ENCODE assay signal across 12 cellular contexts in genomic region chr17:73667184-73667959, GRCh38.
DNase-seq lines count a peak whose midpoint lies in the region; ATAC-seq and TF ChIP-seq lines count a peak whose summit lies in the region.
"Had no signal": no experiment of that assay in that cellular context is flagged by ENCODE, and none has a peak within 500 bp of the region (broad histone marks: within the 10 kb centered on the region; RNA-seq: fewer than 3 reads in every experiment).

No MANE protein-coding gene starts in this region.

- peaks cover 25% of the 10 kb centered on the region for H3K4me1 Mint-ChIP-seq in activated T-cell treated with anti-CD3 and anti-CD28 coated beads, Interleukin-2, amount 50 U/mL, for 24 hours (ENCODE audit: low read depth)
- peaks cover 23% of the 10 kb centered on the region for H3K4me1 Mint-ChIP-seq in activated naive CD8-positive, alpha-beta T cell (ENCODE audit: low read depth)
- H3K4me1 Mint-ChIP-seq in stimulated activated naive CD8-positive, alpha-beta T cell treated with anti-CD3 and anti-CD28 coated beads, Interleukin-15, amount 100 ng/mL, for 72 hours: peaks cover 22% of the 10 kb centered on the region

- TF ChIP-seq CTCF in NB4 (IDR thresholded peaks at IDR 0.05; ENCODE audit: low read depth, low read length): no peak

- DNase-seq in activated T-cell treated with anti-CD3 and anti-CD28 coated beads, Interleukin-2, amount 50 U/mL, for 24 hours: no peak
- no peak for DNase-seq in activated T-cell treated with anti-CD3 and anti-CD28 coated beads for 4 hours
- peak; percentile 58 for DNase-seq in NB4 (ENCODE audit: low read depth)
- DNase-seq in stimulated activated naive CD8-positive, alpha-beta T cell treated with anti-CD3 and anti-CD28 coated beads, Interleukin-15, amount 100 ng/mL, for 72 hours: peak in 1 of 2 donors; percentile 26
- DNase-seq in stimulated activated CD4-positive, alpha-beta T cell treated with anti-CD3 and anti-CD28 coated beads, Interleukin-4, amount 100 ng/mL, for 24 hours: no peak
- DNase-seq: activated CD4-positive, alpha-beta T cell treated with anti-CD3 and anti-CD28 coated beads, Interleukin-2, amount 50 U/mL, for 48 hours; NCI-H1092; spleen had no signal

- no peak overlapping the region for H3K4me3 ChIP-seq in NB4 (ENCODE audit: low read depth, low read length)

- TF ChIP-seq POLR2A in NB4 (IDR thresholded peaks at IDR 0.05; ENCODE audit: extremely low read depth, insufficient read length): no peak

- H3K27ac Mint-ChIP-seq in activated T-cell treated with anti-CD3 and anti-CD28 coated beads, Interleukin-2, amount 50 U/mL, for 24 hours: peak overlapping the region; percentile 1
- peak overlapping the region; percentile 47 for H3K27ac Mint-ChIP-seq in activated naive CD8-positive, alpha-beta T cell
- peak overlapping the region; percentile 1 to 82 for H3K27ac Mint-ChIP-seq in stimulated activated naive CD8-positive, alpha-beta T cell treated with anti-CD3 and anti-CD28 coated beads, Interleukin-15, amount 100 ng/mL, for 72 hours

- no peaks in the 10 kb centered on the region for H3K36me3 Mint-ChIP-seq in activated T-cell treated with anti-CD3 and anti-CD28 coated beads, Interleukin-2, amount 50 U/mL, for 24 hours (ENCODE audit: low read depth)
- peaks cover 3% of the 10 kb centered on the region for H3K36me3 Mint-ChIP-seq in activated naive CD8-positive, alpha-beta T cell

- peaks cover 2% of the 10 kb centered on the region for H3K27me3 Mint-ChIP-seq in activated T-cell treated with anti-CD3 and anti-CD28 coated beads, Interleukin-2, amount 50 U/mL, for 24 hours
- no peaks in the 10 kb centered on the region for H3K27me3 Mint-ChIP-seq in activated naive CD8-positive, alpha-beta T cell
- peaks cover 7% of the 10 kb centered on the region for H3K27me3 Mint-ChIP-seq in stimulated activated naive CD8-positive, alpha-beta T cell treated with anti-CD3 and anti-CD28 coated beads, Interleukin-15, amount 100 ng/mL, for 72 hours

- H3K4me3 Mint-ChIP-seq in activated T-cell treated with anti-CD3 and anti-CD28 coated beads, Interleukin-2, amount 50 U/mL, for 24 hours: no peak overlapping the region
- peak overlapping the region; percentile 52 for H3K4me3 Mint-ChIP-seq in activated naive CD8-positive, alpha-beta T cell
- H3K4me3 Mint-ChIP-seq in stimulated activated naive CD8-positive, alpha-beta T cell treated with anti-CD3 and anti-CD28 coated beads, Interleukin-15, amount 100 ng/mL, for 72 hours: peak overlapping the region; percentile 0 to 48

- peak; percentile 91 for ATAC-seq in stimulated activated naive CD8-positive, alpha-beta T cell treated with anti-CD3 and anti-CD28 coated beads, Interleukin-15, amount 100 ng/mL, for 72 hours
- ATAC-seq in HG03095 (IDR thresholded peaks at IDR 0.05; ENCODE audit: unreplicated experiment): no peak
- ATAC-seq in GM18867 (IDR thresholded peaks at IDR 0.05; ENCODE audit: unreplicated experiment): no peak
- ATAC-seq: left lobe of liver had no signal

- H3K9me3 Mint-ChIP-seq in activated T-cell treated with anti-CD3 and anti-CD28 coated beads, Interleukin-2, amount 50 U/mL, for 24 hours: peaks cover 13% of the 10 kb centered on the region
- H3K9me3 Mint-ChIP-seq in activated naive CD8-positive, alpha-beta T cell (ENCODE audit: low read depth): peaks cover 7% of the 10 kb centered on the region
- peaks cover 0 to 12% of the 10 kb centered on the region in 2 donors for H3K9me3 Mint-ChIP-seq in stimulated activated naive CD8-positive, alpha-beta T cell treated with anti-CD3 and anti-CD28 coated beads, Interleukin-15, amount 100 ng/mL, for 72 hours
